In genomic region chr1:17439250-17440073, GRCh38 we compare ENCODE assay signal across 8 cellular contexts. TPM values are rescaled to one million over a fixed set of nuclear protein-coding genes. Genes with fewer than 3 reads are reported as not detected.
DNase-seq lines count a peak whose midpoint lies in the region; TF ChIP-seq lines count a peak whose summit lies in the region.

RCC2 (minus strand) TSS chr1:17439677; CDS start chr1:17438514, 1,163 bp downstream.

- H3K4me3 Mint-ChIP-seq in T-helper 1 cell treated with Interleukin-12 subunit alpha and Interleukin-12 subunit beta and Interleukin-4 antibody, amounts not matched to agents 30 μg/mL and 1 μg/mL, for 36 hours = peak within 1 kb of the TSS; percentile 95

- no peaks in the 10 kb centered on the region for H3K27me3 Mint-ChIP-seq in T-helper 1 cell treated with Interleukin-12 subunit alpha and Interleukin-12 subunit beta and Interleukin-4 antibody, amounts not matched to agents 30 μg/mL and 1 μg/mL, for 36 hours (ENCODE audit: low read depth)

- H3K4me1 Mint-ChIP-seq in T-helper 1 cell treated with Interleukin-12 subunit alpha and Interleukin-12 subunit beta and Interleukin-4 antibody, amounts not matched to agents 30 μg/mL and 1 μg/mL, for 36 hours (ENCODE audit: low read depth) = peaks cover 38% of the 10 kb centered on the region

- H3K36me3 ChIP-seq in HAP-1 (replicated peaks) (peaks cover 31% of the 10 kb centered on the region), right atrium auricular region (no peaks in the 10 kb centered on the region), uterus (no peaks in the 10 kb centered on the region)

- H3K27ac ChIP-seq in angular gyrus (ENCODE audit: low read depth, low read length) = peak within 1 kb of the TSS; percentile 74
- peak within 1 kb of the TSS; percentile 84 to 85 for H3K27ac ChIP-seq in right atrium auricular region
- peak within 1 kb of the TSS; percentile 84 to 85 for H3K27ac ChIP-seq in uterus

- peak in 1 of 2 donors; percentile 13 for TF ChIP-seq POLR2A in uterus (IDR thresholded peaks at IDR 0.05)

- no peak for TF ChIP-seq CTCF in right atrium auricular region (IDR thresholded peaks at IDR 0.05)
- TF ChIP-seq CTCF in uterus (IDR thresholded peaks at IDR 0.05) = peak in 3 of 4 experiments; percentile 6 to 53 (median 42)

- no peaks in the 10 kb centered on the region for H3K9me3 Mint-ChIP-seq in T-helper 1 cell treated with Interleukin-12 subunit alpha and Interleukin-12 subunit beta and Interleukin-4 antibody, amounts not matched to agents 30 μg/mL and 1 μg/mL, for 36 hours

- H3K9me3 ChIP-seq in HAP-1 (no peaks in the 10 kb centered on the region), right atrium auricular region (no peaks in the 10 kb centered on the region), uterus (no peaks in the 10 kb centered on the region)

- H3K27ac Mint-ChIP-seq in T-helper 1 cell treated with Interleukin-12 subunit alpha and Interleukin-12 subunit beta and Interleukin-4 antibody, amounts not matched to agents 30 μg/mL and 1 μg/mL, for 36 hours = peak within 1 kb of the TSS; percentile 96

- no peaks in the 10 kb centered on the region for H3K27me3 ChIP-seq in HAP-1 (ENCODE audit: low read depth)
- no peaks in the 10 kb centered on the region for H3K27me3 ChIP-seq in right atrium auricular region
- H3K27me3 ChIP-seq in uterus = no peaks in the 10 kb centered on the region

- DNase-seq in DMS79 treated with DMSO at 0.1 percent for 48 hours (lab: John Stamatoyannopoulos, UW) = peak; percentile 82
- peak; percentile 76 to 79 for DNase-seq in HAP-1 (ENCODE audit: low spot score in 2 of 2)
- DNase-seq in NCI-H1092 (lab: John Stamatoyannopoulos, UW) = peak; percentile 77
- DNase-seq in right atrium auricular region (ENCODE audit: low spot score) = no peak
- no peak for DNase-seq in pulmonary artery endothelial cell (ENCODE audit: low read depth, low spot score)
- DNase-seq in uterus = peak; percentile 42 to 72

- in situ Hi-C loops in HAP-1 (cut with MboI; ENCODE audit: low sequenced_read_pairs) = no loop called here

- intact Hi-C loops in uterus (cut with DNase I; ENCODE audit: low total_unique reads) = no loop called here

- peak within 1 kb of the TSS; percentile 92 for H3K4me3 ChIP-seq in HAP-1
- H3K4me3 ChIP-seq in right atrium auricular region = peak within 1 kb of the TSS; percentile 65 to 76
- H3K4me3 ChIP-seq in uterus = peak within 1 kb of the TSS; percentile 75 to 97

- peaks cover 42% of the 10 kb centered on the region for H3K4me1 ChIP-seq in HAP-1
- peaks cover 0 to 26% of the 10 kb centered on the region in 2 donors for H3K4me1 ChIP-seq in right atrium auricular region
- H3K4me1 ChIP-seq in uterus = no peaks in the 10 kb centered on the region

- H3K36me3 Mint-ChIP-seq in T-helper 1 cell treated with Interleukin-12 subunit alpha and Interleukin-12 subunit beta and Interleukin-4 antibody, amounts not matched to agents 30 μg/mL and 1 μg/mL, for 36 hours (ENCODE audit: low read depth) = peaks cover 9% of the 10 kb centered on the region

RNA-seq across cellular contexts. Expression of gene RCC2, which starts in this region (rescaled TPM):
- 10 to 100 TPM in 1 of 2 donors, 1 to 10 TPM in 1; 9.1 to 11.2 TPM for total RNA-seq in right atrium auricular region
- total RNA-seq in pulmonary artery endothelial cell = 95.7 and 129 TPM in 2 replicates
- total RNA-seq in uterus = 10 to 100 TPM; 11.8 to 50.4 (median 25.7) TPM

Comparison
In these comparisons a context has a peak if more than half of its experiments do, and no peak if none do; other contexts are left out.
1. DNase-seq: peak in DMS79 treated with DMSO at 0.1 percent for 48 hours (single experiment), HAP-1 (2 of 2), NCI-H1092 (single experiment) and uterus (2 of 2); none in right atrium auricular region (single experiment) and pulmonary artery endothelial cell (single experiment).
2. CTCF ChIP-seq: peak in uterus (3 of 4); none in right atrium auricular region (0 of 2).
3. Peak in every context shown above with its lines, with median percentiles within 50 percentile points of each other: H3K4me3 ChIP-seq and H3K27ac ChIP-seq.